8 cellular contexts compared by ENCODE assay signal in genomic region chr7:82442492-82443043, GRCh38. TPM values are rescaled to one million over a fixed set of nuclear protein-coding genes. Genes with fewer than 3 reads are reported as not detected.
DNase-seq lines count a peak whose midpoint lies in the region; ATAC-seq and TF ChIP-seq lines count a peak whose summit lies in the region.

No MANE protein-coding gene starts in this region.

- intact Hi-C loops in left ventricle myocardium inferior (cut with micrococcal nuclease) = no loop called here

- no peaks in the 10 kb centered on the region for H3K4me1 Mint-ChIP-seq in T-helper 17 cell

- peak overlapping the region; percentile 92 for H2AFZ ChIP-seq in ACC112 (ENCODE audit: low read length, unreplicated experiment)

- H3K27ac Mint-ChIP-seq in T-helper 17 cell = no peak overlapping the region

- H3K27ac ChIP-seq in ACC112 (ENCODE audit: low read depth, low read length) (peak overlapping the region; percentile 54; the same call in 1 of the 2 replicates), left ventricle myocardium inferior (replicated peaks) (peak overlapping the region; percentile 94)

- DNase-seq in T-helper 17 cell (no peak), left ventricle myocardium inferior (peak; percentile 22), skeletal muscle cell (ENCODE audit: low read depth) (no peak), NCI-H2196 treated with DMSO at 0.1 percent for 48 hours (lab: John Stamatoyannopoulos, UW; ENCODE audit: unreplicated experiment) (no peak)
- DNase-seq in stimulated activated naive CD4-positive, alpha-beta T cell treated with Interleukin-2 at 50 U/mL for 16 hours (lab: John Stamatoyannopoulos, UW) = no peak

- H3K27me3 Mint-ChIP-seq in T-helper 17 cell = peaks cover 28% of the 10 kb centered on the region

- no peaks in the 10 kb centered on the region for H3K9me3 ChIP-seq in T-helper 17 cell (ENCODE audit: control insufficient read depth, low read length, poor library complexity, severe bottlenecking)
- H3K9me3 ChIP-seq in left ventricle myocardium inferior (replicated peaks) = no peaks in the 10 kb centered on the region

- no peaks in the 10 kb centered on the region for H3K36me3 ChIP-seq in ACC112 (ENCODE audit: insufficient read depth, low read length)
- no peaks in the 10 kb centered on the region for H3K36me3 ChIP-seq in left ventricle myocardium inferior

- peaks cover 19% of the 10 kb centered on the region for H3K4me1 ChIP-seq in ACC112 (ENCODE audit: control insufficient read depth, insufficient read depth, low read length, unreplicated experiment)
- peaks cover 59% of the 10 kb centered on the region for H3K4me1 ChIP-seq in left ventricle myocardium inferior

- H3K27me3 ChIP-seq in ACC112 (ENCODE audit: insufficient read depth, low read length) (no peaks in the 10 kb centered on the region), left ventricle myocardium inferior (ENCODE audit: low read depth) (no peaks in the 10 kb centered on the region)

- peak overlapping the region; percentile 72 for H3K4me3 Mint-ChIP-seq in T-helper 17 cell

- peak overlapping the region; percentile 94 for H3K4me3 ChIP-seq in ACC112 (ENCODE audit: low read depth, low read length)
- H3K4me3 ChIP-seq in left ventricle myocardium inferior = peak overlapping the region; percentile 77
- H3K4me3 ChIP-seq in skeletal muscle cell (ENCODE audit: low read depth, low read length) = peak overlapping the region; percentile 77

- peak; percentile 23 for ATAC-seq in GM19397 (IDR thresholded peaks at IDR 0.05; ENCODE audit: unreplicated experiment)
- no peak for ATAC-seq in T-helper 17 cell
- ATAC-seq in HG03159 (IDR thresholded peaks at IDR 0.05; ENCODE audit: unreplicated experiment) = no peak

- H3K79me2 ChIP-seq in ACC112 (ENCODE audit: control insufficient read depth, insufficient read depth, low read length, unreplicated experiment) = peaks cover 35% of the 10 kb centered on the region

- no peaks in the 10 kb centered on the region for H3K36me3 Mint-ChIP-seq in T-helper 17 cell (ENCODE audit: low read depth)

- TF ChIP-seq CTCF in left ventricle myocardium inferior (IDR thresholded peaks at IDR 0.05; ENCODE audit: borderline replicate concordance) = no peak

RNA-seq across cellular contexts. Expression of gene CACNA2D1, which starts 1.0 kb away (rescaled TPM):
- not detected for total RNA-seq in T-helper 17 cell
- total RNA-seq in left ventricle myocardium inferior = 64.6 TPM

Comparison
In these comparisons a context has a peak if more than half of its experiments do, and no peak if none do; other contexts are left out.
1. RNA of gene CACNA2D1, which starts 1.0 kb away (total RNA-seq): 64.6 TPM in left ventricle myocardium inferior (single experiment); not detected in T-helper 17 cell; every median in the first group is over 10 times any median in the second.
2. Peak in every context shown above with its lines, with median percentiles within 50 percentile points of each other: H3K4me3 ChIP-seq.